In the genomic region with DNA sequence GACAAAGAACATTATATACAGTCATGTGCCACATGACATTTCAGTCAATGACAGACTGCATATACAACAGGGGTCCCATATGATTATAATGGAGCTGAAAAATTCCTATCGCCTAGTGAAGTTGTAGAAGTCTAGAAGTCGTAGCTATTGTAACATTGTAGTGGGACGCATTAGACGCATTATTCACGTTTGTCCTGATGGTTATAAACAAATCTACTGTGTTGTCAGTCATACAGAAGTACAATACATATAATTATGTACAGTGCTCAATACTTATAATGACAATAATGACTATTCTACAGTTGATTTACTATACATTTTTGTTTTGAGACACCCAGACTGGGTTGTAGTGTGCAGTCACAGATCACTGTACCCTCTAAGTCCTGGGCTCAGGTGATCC, we compare ENCODE assay signal across 28 cellular contexts.
"Had no signal": no experiment of that assay in that cellular context is flagged by ENCODE, and none has a peak within 500 bp of the region (broad histone marks: within the 10 kb centered on the region; RNA-seq: fewer than 3 reads in every experiment).

No MANE protein-coding gene starts in this region.

- H3K4me3 ChIP-seq: colonic mucosa, esophagus squamous epithelium, gastrocnemius medialis, heart right ventricle, left lung, lower lobe of right lung, mucosa of descending colon had no signal

- H3K27me3 Mint-ChIP-seq: dendritic cell treated with granulocyte-macrophage colony-stimulating factor and Interleukin-4, amounts not matched to agents 40 ng/mL and 50 ng/mL, for 4 days; effector memory CD8-positive, alpha-beta T cell; naive B cell had no signal

- FAIRE-seq: endometrium, islet of Langerhans, keratinocyte had no signal

- ATAC-seq: effector memory CD8-positive, alpha-beta T cell; esophagus mucosa; gastrocnemius medialis; heart right ventricle; left cardiac atrium; left lung; left ventricle myocardium superior; lower lobe of right lung; mucosa of descending colon had no signal

- H3K27ac ChIP-seq: colonic mucosa, epithelial cell of prostate, esophagus squamous epithelium, gastrocnemius medialis, heart right ventricle, left lung, lower lobe of right lung had no signal

- H3K27me3 ChIP-seq: colonic mucosa, esophagus squamous epithelium, gastrocnemius medialis, heart right ventricle, left lung had no signal

- H3K27ac Mint-ChIP-seq: dendritic cell treated with granulocyte-macrophage colony-stimulating factor and Interleukin-4, amounts not matched to agents 40 ng/mL and 50 ng/mL, for 4 days; effector memory CD8-positive, alpha-beta T cell; endodermal cell; mesothelial cell of epicardium had no signal

- H3K4me3 Mint-ChIP-seq: dendritic cell treated with granulocyte-macrophage colony-stimulating factor and Interleukin-4, amounts not matched to agents 40 ng/mL and 50 ng/mL, for 4 days; effector memory CD8-positive, alpha-beta T cell; endodermal cell; mesothelial cell of epicardium; naive B cell had no signal

- H3K36me3 ChIP-seq: colonic mucosa, lower lobe of right lung had no signal

- H3K4me1 ChIP-seq: colonic mucosa had no signal

- DNase-seq: colonic mucosa; cortex of kidney; effector CD8-positive, alpha-beta T cell; effector memory CD8-positive, alpha-beta T cell; endodermal cell; erythroblast; esophagus squamous epithelium; foreskin fibroblast; foreskin melanocyte; gastrocnemius medialis; glutamatergic neuron; head of caudate nucleus; heart right ventricle; hippocampal formation; left cardiac atrium; left lung; left ventricle myocardium superior; lower lobe of right lung; mesenchymal stem cell; mucosa of descending colon; naive B cell had no signal
